ENCODE assay signal across 8 cellular contexts in the genomic region with DNA sequence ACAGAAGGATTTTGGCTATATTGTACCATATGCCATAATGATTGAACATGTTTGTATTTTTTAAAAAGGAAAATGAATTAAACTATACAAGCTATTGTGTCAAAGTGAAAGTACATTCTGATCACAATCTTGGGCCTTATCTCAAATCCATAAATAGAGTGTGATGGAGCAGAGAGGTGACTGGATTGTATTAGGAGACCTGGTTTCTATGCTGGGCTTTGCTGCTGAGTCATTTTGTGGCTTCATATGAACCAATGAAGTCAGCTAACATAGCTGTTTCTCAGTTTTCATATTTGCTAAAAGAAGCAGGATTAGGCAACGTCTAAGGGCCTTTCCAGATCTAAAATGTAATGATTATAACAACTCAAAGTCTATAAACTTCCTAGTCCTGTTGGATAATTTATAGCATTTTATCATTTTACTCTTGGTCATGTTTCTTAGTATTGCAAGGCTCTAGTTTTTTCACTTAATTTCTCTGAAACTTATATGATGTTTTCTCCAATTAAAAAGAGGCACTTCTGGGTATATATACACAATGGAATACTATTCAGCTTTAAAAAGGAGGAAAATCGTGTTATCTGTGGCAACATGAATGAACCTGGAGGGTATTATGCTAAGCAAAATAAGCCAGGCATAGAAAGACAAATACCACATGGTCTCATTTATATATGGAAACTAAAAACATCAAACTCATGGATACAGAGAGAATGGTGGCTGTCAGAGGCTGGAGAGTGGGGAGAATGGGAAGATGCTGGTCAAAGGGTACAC.
DNase-seq lines count a peak whose midpoint lies in the region; ATAC-seq and TF ChIP-seq lines count a peak whose summit lies in the region.

No MANE protein-coding gene starts in this region.

- H3K4me3 ChIP-seq in adipocyte (ENCODE audit: low read length) = peak overlapping the region; percentile 55
- H3K4me3 ChIP-seq in mucosa of descending colon = no peak overlapping the region

- no peaks in the 10 kb centered on the region for H3K27me3 ChIP-seq in adipocyte (replicated peaks; ENCODE audit: control insufficient read depth, insufficient read depth, low read length)

- no peak for TF ChIP-seq CTCF in mucosa of descending colon (IDR thresholded peaks at IDR 0.05)

- peak overlapping the region; percentile 31 for H3K9ac ChIP-seq in adipocyte (ENCODE audit: low read length)

- peaks cover 46% of the 10 kb centered on the region for H3K4me1 ChIP-seq in adipocyte (ENCODE audit: control insufficient read depth, insufficient read depth, low read length)
- H3K4me1 ChIP-seq in mucosa of descending colon (ENCODE audit: low read depth) = no peaks in the 10 kb centered on the region

- intact Hi-C loops in mucosa of descending colon (cut with DNase I, micrococcal nuclease) = no loop called here

- H3K9me3 ChIP-seq in adipocyte (ENCODE audit: control insufficient read depth, low read length) = no peaks in the 10 kb centered on the region
- no peaks in the 10 kb centered on the region for H3K9me3 ChIP-seq in mucosa of descending colon

- H3K36me3 ChIP-seq in adipocyte (ENCODE audit: control insufficient read depth, insufficient read depth, low read length, severe bottlenecking) (no peaks in the 10 kb centered on the region), mucosa of descending colon (ENCODE audit: low read depth) (no peaks in the 10 kb centered on the region)

- peak; percentile 92 for DNase-seq in adipocyte (ENCODE audit: low read depth)
- no peak for DNase-seq in mucosa of descending colon
- DNase-seq in putamen (ENCODE audit: low spot score) = no peak
- no peak for DNase-seq in superior temporal gyrus (ENCODE audit: extremely low spot score)
- DNase-seq in NCI-H2171 treated with DMSO at 0.1 percent for 48 hours (lab: John Stamatoyannopoulos, UW) = no peak

- ATAC-seq in GM19023 (IDR thresholded peaks at IDR 0.05; ENCODE audit: unreplicated experiment) (peak; percentile 72), HG03045 (IDR thresholded peaks at IDR 0.05; ENCODE audit: unreplicated experiment) (peak; percentile 76), mucosa of descending colon (peak; percentile 90), HG03025 (IDR thresholded peaks at IDR 0.05; ENCODE audit: low FRiP score, unreplicated experiment) (no peak)
